In genomic region chr14:49951946-49952345, GRCh38 we compare ENCODE assay signal across 1 cellular context.
TF ChIP-seq lines count a peak whose summit lies in the region.

No MANE protein-coding gene starts in this region.

TF ChIP-seq in HCT116, 20 proteins besides CTCF, POLR2A, EP300 and RAD21:
- TF ChIP-seq EGR1 (IDR thresholded peaks at IDR 0.05; ENCODE audit: low read depth) (no peak), SP1 (IDR thresholded peaks at IDR 0.05; ENCODE audit: low read depth) (no peak), EZH2 (IDR thresholded peaks at IDR 0.05) (no peak), TCF7L2 (IDR thresholded peaks at IDR 0.05; ENCODE audit: borderline replicate concordance, extremely low read depth, insufficient read depth, insufficient read length) (no peak), ZBTB33 (IDR thresholded peaks at IDR 0.05; ENCODE audit: extremely low read depth, insufficient replicate concordance, low read length) (no peak), ZNF274 (IDR thresholded peaks at IDR 0.05; ENCODE audit: low read depth, low read length) (no peak), CEBPB (IDR thresholded peaks at IDR 0.05; ENCODE audit: low read depth) (no peak)
